In genomic region chr1:180507826-180508724, GRCh38 we compare ENCODE assay signal across 12 cellular contexts. TPM values are rescaled to one million over a fixed set of nuclear protein-coding genes. Genes with fewer than 3 reads are reported as not detected.
DNase-seq lines count a peak whose midpoint lies in the region; ATAC-seq and TF ChIP-seq lines count a peak whose summit lies in the region.
"Had no signal": no experiment of that assay in that cellular context is flagged by ENCODE, and none has a peak within 500 bp of the region (broad histone marks: within the 10 kb centered on the region; RNA-seq: fewer than 3 reads in every experiment).

No MANE protein-coding gene starts in this region.

- intact Hi-C loops in mammary epithelial cell (cut with micrococcal nuclease) (no loop called here), adrenal gland (cut with DNase I) (no loop called here)

- CTCF ChIA-PET in mammary epithelial cell (lab: Charles Lee; ENCODE audit: low non-redundant PET): no interaction called here

- no peak for ATAC-seq in HG03565 (IDR thresholded peaks at IDR 0.05; ENCODE audit: unreplicated experiment)

- BruUV-seq in mammary epithelial cell (replicated peaks; lab: Mats Ljungman, UMichigan): no TSS peak

- no peaks in the 10 kb centered on the region for H3K9me3 ChIP-seq in mammary epithelial cell (replicated peaks; ENCODE audit: insufficient read depth, low read length)
- H3K9me3 ChIP-seq in adrenal gland (replicated peaks in 1 of 3): no peaks in the 10 kb centered on the region
- H3K9me3 ChIP-seq: pancreas had no signal

- H3K4me1 ChIP-seq in mammary epithelial cell (ENCODE audit: insufficient read depth, low read length): peaks cover 5% of the 10 kb centered on the region
- peaks cover 6% of the 10 kb centered on the region in 2 donors for H3K4me1 ChIP-seq in adrenal gland (replicated peaks in 1 of 2)

- no peaks in the 10 kb centered on the region for H4K20me1 ChIP-seq in mammary epithelial cell (ENCODE audit: insufficient read depth, low read length)
- H4K20me1 ChIP-seq: BLaER1 treated with 17β-estradiol and CSF1 and Interleukin-3, amounts not matched to agents 10 nM and 100 nM had no signal

- in situ Hi-C loops in mammary epithelial cell (cut with MboI; ENCODE audit: low sequenced_read_pairs in 2 of 2): loop anchor here in 1 of 2 donors (25.0 kb wide), 1 partner anchor 504 kb away; the partner anchor contains the start of gene STX6

- H3K36me3 ChIP-seq in mammary epithelial cell (ENCODE audit: insufficient read depth, low read length) (no peaks in the 10 kb centered on the region), adrenal gland (replicated peaks in 1 of 2) (no peaks in the 10 kb centered on the region)
- H3K36me3 ChIP-seq: BLaER1 treated with 17β-estradiol and CSF1 and Interleukin-3, amounts not matched to agents 10 nM and 100 nM; pancreas had no signal

- dilution Hi-C loops in mammary epithelial cell (cut with HindIII; ENCODE audit: low sequenced_read_pairs): loop anchor here (10.0 kb wide), 1 partner anchor 657 kb away; no protein-coding TSS in a partner anchor

- no peaks in the 10 kb centered on the region for H3K79me2 ChIP-seq in mammary epithelial cell (ENCODE audit: insufficient read depth, low read length)

- 94% methylated on average over 11 of the region's 15 CpGs for whole genome bisulfite sequencing in mammary epithelial cell (ENCODE audit: low coverage, missing lambda C conversion rate)
- 90 to 93% (median 92%) methylated on average over 7 to 15 of the region's 15 CpGs for WGBS in adrenal gland, 4 donors

- no peak overlapping the region for H3K4me3 ChIP-seq in mammary epithelial cell (replicated peaks in 1 of 3; ENCODE audit: insufficient read depth in 1 of 3, low read depth in 2 of 3, low read length in 3 of 3)
- H3K4me3 ChIP-seq in skeletal muscle cell (ENCODE audit: low read depth, low read length): no peak overlapping the region
- no peak overlapping the region for H3K4me3 ChIP-seq in adrenal gland
- H3K4me3 ChIP-seq: BLaER1 treated with 17β-estradiol and CSF1 and Interleukin-3, amounts not matched to agents 10 nM and 100 nM; pancreas had no signal

- H3K27me3 ChIP-seq in mammary epithelial cell (ENCODE audit: insufficient read depth, low read length) (no peaks in the 10 kb centered on the region), adrenal gland (no peaks in the 10 kb centered on the region)
- H3K27me3 ChIP-seq: BLaER1 treated with 17β-estradiol and CSF1 and Interleukin-3, amounts not matched to agents 10 nM and 100 nM; pancreas had no signal

- H2AFZ ChIP-seq in mammary epithelial cell (ENCODE audit: low read depth, low read length): peak overlapping the region; percentile 11

- H3K27ac ChIP-seq in mammary epithelial cell (ENCODE audit: insufficient read depth, low read depth, low read length) (no peak overlapping the region), adrenal gland (no peak overlapping the region)
- H3K27ac ChIP-seq: BLaER1 treated with 17β-estradiol and CSF1 and Interleukin-3, amounts not matched to agents 10 nM and 100 nM; pancreas had no signal

- TF ChIP-seq CTCF in mammary epithelial cell (conservative IDR thresholded peaks at IDR 0.05 in 1 of 2, IDR thresholded peaks at IDR 0.05 in 1 of 2; ENCODE audit: extremely low read depth in 1 of 2, insufficient read depth in 1 of 2, low read depth in 1 of 2, low read length in 2 of 2): peak in 1 of 2 donors; percentile 8
- no peak for TF ChIP-seq CTCF in GM10266 (IDR thresholded peaks at IDR 0.05; ENCODE audit: control insufficient read depth, insufficient read depth, low read depth, missing control alignments)
- no peak for TF ChIP-seq CTCF in adrenal gland (IDR thresholded peaks at IDR 0.05)

- no peak overlapping the region for H3K4me2 ChIP-seq in mammary epithelial cell (ENCODE audit: insufficient read depth, low read depth, low read length)
- H3K4me2 ChIP-seq: BLaER1 treated with 17β-estradiol and CSF1 and Interleukin-3, amounts not matched to agents 10 nM and 100 nM had no signal

- no peak for TF ChIP-seq POLR2A in adrenal gland (IDR thresholded peaks at IDR 0.05)

- peak; percentile 9 to 15 for DNase-seq in activated CD4-positive, alpha-beta T cell treated with anti-CD3 and anti-CD28 coated beads for 4 hours
- no peak for DNase-seq in activated CD4-positive, alpha-beta T cell treated with anti-CD3 and anti-CD28 coated beads, Interleukin-2, amount 50 U/mL, for 4 hours
- DNase-seq in M059J (ENCODE audit: low read depth) (peak; percentile 62), mammary epithelial cell (peak; percentile 27), skeletal muscle cell (ENCODE audit: low read depth) (peak; percentile 56), GM10266 (ENCODE audit: extremely low spot score) (no peak), adrenal gland (no peak)
- DNase-seq: activated effector memory CD4-positive, alpha-beta T cell treated with Interleukin-2 at 50 U/mL for 16 hours had no signal

- no peak overlapping the region for H3K9ac ChIP-seq in mammary epithelial cell (ENCODE audit: insufficient read depth, low read length)
- H3K9ac ChIP-seq: BLaER1 treated with 17β-estradiol and CSF1 and Interleukin-3, amounts not matched to agents 10 nM and 100 nM had no signal

RNA-seq across cellular contexts. Expression of gene ACBD6, which starts 5.7 kb away (rescaled TPM):
- 55.4 and 76.2 TPM in 2 replicates for total RNA-seq in M059J (2014; rRNA removed; shearing (Covaris generic))
- total RNA-seq in mammary epithelial cell: 10 to 100 TPM; 50.7 to 77.8 TPM
- polyA plus RNA-seq in mammary epithelial cell: 60.0 TPM
- polyA minus RNA-seq in mammary epithelial cell: 50.0 TPM
- total RNA-seq in adrenal gland: 10 to 100 TPM; 28.7 to 50.1 (median 35.6) TPM
- polyA plus RNA-seq in adrenal gland: 10 to 100 TPM; 32.0 to 45.0 (median 36.2) TPM

RNA-seq across cellular contexts. Expression of gene OVAAL, which starts 50.7 kb away (rescaled TPM):
- total RNA-seq in M059J (2014; rRNA removed; shearing (Covaris generic)): 0.05 and 0.79 TPM in 2 replicates
- total RNA-seq in mammary epithelial cell (under 1 TPM in 1 of 2 donors, not detected in 1; 0.17 TPM), adrenal gland (under 1 TPM in 1 of 8 donors, not detected in 7; 0.14 TPM)
- polyA plus RNA-seq in mammary epithelial cell (0.03 TPM), adrenal gland (not detected)
- polyA minus RNA-seq in mammary epithelial cell: not detected
- total RNA-seq: pancreas had no signal
- polyA plus RNA-seq: IgD-negative memory B cell, pancreas had no signal

Comparison
In these comparisons a context has a peak if more than half of its experiments do, and no peak if none do; other contexts are left out.
1. DNase-seq: peak in activated CD4-positive, alpha-beta T cell treated with anti-CD3 and anti-CD28 coated beads for 4 hours (2 of 2), M059J (single experiment), mammary epithelial cell (single experiment) and skeletal muscle cell (single experiment); none in activated CD4-positive, alpha-beta T cell treated with anti-CD3 and anti-CD28 coated beads, Interleukin-2, amount 50 U/mL, for 4 hours (0 of 2), GM10266 (single experiment) and adrenal gland (0 of 7).